Comparison of ENCODE assay signal across 8 cellular contexts in the genomic region with DNA sequence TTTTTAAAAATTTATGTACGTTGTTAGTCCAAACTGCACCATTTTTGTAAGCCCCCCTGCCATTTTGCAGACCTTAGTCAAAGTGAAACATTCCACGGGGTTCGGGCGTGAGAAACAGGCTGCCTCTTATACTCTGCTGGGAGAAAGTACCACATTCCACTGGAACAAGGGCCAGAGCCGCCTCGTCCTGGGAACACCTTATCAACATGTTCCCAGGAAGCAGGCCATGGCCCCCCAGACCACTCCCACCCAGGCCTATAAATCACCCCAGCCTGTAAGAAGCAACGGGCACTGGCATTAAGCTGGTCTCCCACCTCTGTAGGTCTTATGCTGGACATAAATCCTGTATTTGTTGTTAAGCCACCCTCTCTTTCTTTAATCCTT. TPM values are rescaled to one million over a fixed set of nuclear protein-coding genes. Genes with fewer than 3 reads are reported as not detected.
A peak's percentile ranks its signal among the peaks of the same experiment; 100 is the strongest.
DNase-seq lines count a peak whose midpoint lies in the region; ATAC-seq and TF ChIP-seq lines count a peak whose summit lies in the region.

No MANE protein-coding gene starts in this region.

- H3K27ac Mint-ChIP-seq in activated CD4-positive, alpha-beta T cell treated with anti-CD3 and anti-CD28 coated beads for 36 hours: peak overlapping the region; percentile 96
- peak overlapping the region; percentile 82 for H3K27ac Mint-ChIP-seq in activated T-cell treated with anti-CD3 and anti-CD28 coated beads, Interleukin-2, amount 50 U/mL, for 72 hours

- CTCF ChIA-PET in activated CD4-positive, alpha-beta T cell treated with anti-CD3 and anti-CD28 coated beads for 36 hours (lab: Charles Lee): interaction anchor here (0.6 to 1.8 kb wide), 6 partner anchors 9 to 1584 kb away, joined by 3 to 10 read pairs (median 4); no protein-coding TSS in a partner anchor

- H3K4me1 ChIP-seq in hepatocyte (ENCODE audit: insufficient read depth): peaks cover 16% of the 10 kb centered on the region

- WGBS in hepatocyte (ENCODE audit: low lambda C conversion rate, missing lambda C conversion rate): 60% methylated on average over 7 of the region's 7 CpGs

- no peaks in the 10 kb centered on the region for H3K9me2 ChIP-seq in hepatocyte (replicated peaks; ENCODE audit: insufficient read depth)

- H3K4me2 ChIP-seq in hepatocyte: peak overlapping the region; percentile 91

- H3K4me3 ChIP-seq in hepatocyte: peak overlapping the region; percentile 26

- DNase-seq in activated CD4-positive, alpha-beta T cell treated with anti-CD3 and anti-CD28 coated beads for 36 hours: peak; percentile 8
- DNase-seq in activated CD4-positive, alpha-beta T cell treated with anti-CD3 and anti-CD28 coated beads for 48 hours: no peak
- DNase-seq in activated T-cell treated with anti-CD3 and anti-CD28 coated beads, Interleukin-2, amount 50 U/mL, for 72 hours: no peak
- DNase-seq in hepatocyte (ENCODE audit: low spot score) (peak; percentile 11), NCI-H187 treated with DMSO at 0.1 percent for 48 hours (lab: John Stamatoyannopoulos, UW) (no peak), NCI-H128 (lab: John Stamatoyannopoulos, UW; ENCODE audit: unreplicated experiment) (no peak)
- DNase-seq in stimulated activated CD4-positive, alpha-beta T cell treated with anti-CD3 and anti-CD28 coated beads, Interleukin-4, amount 100 ng/mL, for 24 hours: peak; percentile 3
- no peak for DNase-seq in activated CD4-positive, CD25-positive, alpha-beta regulatory T cell treated with anti-CD3 and anti-CD28 coated beads, Interleukin-2, amount 50 U/mL, for 72 hours

- no peaks in the 10 kb centered on the region for H3K9me3 ChIP-seq in hepatocyte (ENCODE audit: low read depth)

- intact Hi-C loops in activated CD4-positive, alpha-beta T cell treated with anti-CD3 and anti-CD28 coated beads for 36 hours (cut with DNase I, micrococcal nuclease): loop anchor here (1.0 to 5.0 kb wide), 6 partner anchors 671 to 1201 kb away; a partner anchor contains a TSS

- no peaks in the 10 kb centered on the region for H3K36me3 ChIP-seq in hepatocyte (replicated peaks; ENCODE audit: insufficient read depth, low read depth)

- peaks cover 40% of the 10 kb centered on the region for H3K79me2 ChIP-seq in hepatocyte

- H3K27me3 Mint-ChIP-seq in activated CD4-positive, alpha-beta T cell treated with anti-CD3 and anti-CD28 coated beads for 36 hours: peaks cover 14% of the 10 kb centered on the region
- H3K27me3 Mint-ChIP-seq in activated T-cell treated with anti-CD3 and anti-CD28 coated beads, Interleukin-2, amount 50 U/mL, for 72 hours (ENCODE audit: low read depth): no peaks in the 10 kb centered on the region

- H3K27me3 ChIP-seq in hepatocyte: no peaks in the 10 kb centered on the region

- POLR2A ChIA-PET in activated CD4-positive, alpha-beta T cell treated with anti-CD3 and anti-CD28 coated beads for 36 hours (lab: Charles Lee): interaction anchor here (1.0 kb wide), 1 partner anchor 16 kb away, joined by 3 read pairs; no protein-coding TSS in a partner anchor

- peaks cover 18% of the 10 kb centered on the region for H3K4me1 Mint-ChIP-seq in activated CD4-positive, alpha-beta T cell treated with anti-CD3 and anti-CD28 coated beads for 36 hours
- peaks cover 22% of the 10 kb centered on the region for H3K4me1 Mint-ChIP-seq in activated T-cell treated with anti-CD3 and anti-CD28 coated beads, Interleukin-2, amount 50 U/mL, for 72 hours (ENCODE audit: low read depth)

- no peak for ATAC-seq in activated CD4-positive, alpha-beta T cell treated with anti-CD3 and anti-CD28 coated beads for 36 hours
- no peak for ATAC-seq in activated T-cell treated with anti-CD3 and anti-CD28 coated beads, Interleukin-2, amount 50 U/mL, for 72 hours (replicated peaks in 1 of 2)

- peak overlapping the region; percentile 99 for H3K4me3 Mint-ChIP-seq in activated CD4-positive, alpha-beta T cell treated with anti-CD3 and anti-CD28 coated beads for 36 hours
- peak overlapping the region; percentile 91 to 93 for H3K4me3 Mint-ChIP-seq in activated T-cell treated with anti-CD3 and anti-CD28 coated beads, Interleukin-2, amount 50 U/mL, for 72 hours

- TF ChIP-seq CTCF in hepatocyte (IDR thresholded peaks at IDR 0.05; ENCODE audit: poor library complexity): no peak

- H3K36me3 Mint-ChIP-seq in activated CD4-positive, alpha-beta T cell treated with anti-CD3 and anti-CD28 coated beads for 36 hours (ENCODE audit: low read depth): peaks cover 15% of the 10 kb centered on the region
- peaks cover 10% of the 10 kb centered on the region in 2 donors for H3K36me3 Mint-ChIP-seq in activated T-cell treated with anti-CD3 and anti-CD28 coated beads, Interleukin-2, amount 50 U/mL, for 72 hours (ENCODE audit: insufficient read depth in 2 of 2)

- peak overlapping the region; percentile 90 for H3K27ac ChIP-seq in hepatocyte

- peaks cover 30% of the 10 kb centered on the region for H4K20me1 ChIP-seq in hepatocyte (ENCODE audit: insufficient read depth, poor library complexity, severe bottlenecking)

- H2AFZ ChIP-seq in hepatocyte: peak overlapping the region; percentile 65

- H3K9me3 Mint-ChIP-seq in activated CD4-positive, alpha-beta T cell treated with anti-CD3 and anti-CD28 coated beads for 36 hours (ENCODE audit: low read depth): no peaks in the 10 kb centered on the region
- peaks cover 4 to 5% of the 10 kb centered on the region in 2 donors for H3K9me3 Mint-ChIP-seq in activated T-cell treated with anti-CD3 and anti-CD28 coated beads, Interleukin-2, amount 50 U/mL, for 72 hours

RNA-seq across cellular contexts. Expression of a gene that starts 0.9 kb away (rescaled TPM):
- total RNA-seq in activated CD4-positive, alpha-beta T cell treated with anti-CD3 and anti-CD28 coated beads for 36 hours: 100 to 1,000 TPM; 114 to 148 TPM
- 100 to 1,000 TPM in 1 of 2 donors, 10 to 100 TPM in 1; 93.6 to 104 TPM for total RNA-seq in activated T-cell treated with anti-CD3 and anti-CD28 coated beads, Interleukin-2, amount 50 U/mL, for 72 hours
- 63.3 and 69.3 TPM in 2 replicates for total RNA-seq in hepatocyte
- polyA plus RNA-seq in hepatocyte: 69.8 and 97.2 TPM in 2 replicates

RNA-seq across cellular contexts. Expression of a gene that starts 34.1 kb away (rescaled TPM):
- not detected for total RNA-seq in activated CD4-positive, alpha-beta T cell treated with anti-CD3 and anti-CD28 coated beads for 36 hours
- under 1 TPM in 1 of 2 donors, not detected in 1; 0.05 TPM for total RNA-seq in activated T-cell treated with anti-CD3 and anti-CD28 coated beads, Interleukin-2, amount 50 U/mL, for 72 hours
- 1.4 and 1.8 TPM in 2 replicates for total RNA-seq in hepatocyte
- 0.36 and 1.0 TPM in 2 replicates for polyA plus RNA-seq in hepatocyte

Comparison
In these comparisons a context has a peak if more than half of its experiments do, and no peak if none do; other contexts are left out.
1. DNase-seq: peak in activated CD4-positive, alpha-beta T cell treated with anti-CD3 and anti-CD28 coated beads for 36 hours (single experiment), hepatocyte (single experiment) and stimulated activated CD4-positive, alpha-beta T cell treated with anti-CD3 and anti-CD28 coated beads, Interleukin-4, amount 100 ng/mL, for 24 hours (single experiment); none in activated CD4-positive, alpha-beta T cell treated with anti-CD3 and anti-CD28 coated beads for 48 hours (single experiment), activated T-cell treated with anti-CD3 and anti-CD28 coated beads, Interleukin-2, amount 50 U/mL, for 72 hours (0 of 2), NCI-H187 treated with DMSO at 0.1 percent for 48 hours (single experiment), activated CD4-positive, CD25-positive, alpha-beta regulatory T cell treated with anti-CD3 and anti-CD28 coated beads, Interleukin-2, amount 50 U/mL, for 72 hours (single experiment) and NCI-H128 (single experiment).